ENCODE assay signal across 1 cellular context in genomic region chr1:16545682-16546095, GRCh38.
A peak's percentile ranks its signal among the peaks of the same experiment; 100 is the strongest.
TF ChIP-seq lines count a peak whose summit lies in the region.
"Not testable (repeated sequence)": the region's sequence is repeated elsewhere in the genome, so short reads cannot be mapped to it uniquely, and the experiment has no call there.

No MANE protein-coding gene starts in this region.

TF ChIP-seq in K562, 482 proteins besides CTCF, POLR2A, EP300 and RAD21 (continued from another document and continues in another):
- TF ChIP-seq ETV1 (tag; conservative IDR thresholded peaks at IDR 0.05; ENCODE audit: low read depth) (peak; percentile 66), POLR3G (IDR thresholded peaks at IDR 0.05; ENCODE audit: extremely low read depth, insufficient read length, insufficient replicate concordance) (peak; percentile 37), PHF20 (IDR thresholded peaks at IDR 0.05; ENCODE audit: partially characterized antibody) (peak; percentile 60), FOXK2 (conservative IDR thresholded peaks at IDR 0.05 in 1 of 2, IDR thresholded peaks at IDR 0.05 in 1 of 2; ENCODE audit: low read depth in 2 of 2) (peak in 1 of 2 experiments; percentile 82; a peak in 3 of 4 replicates), BRD9 (IDR thresholded peaks at IDR 0.05; ENCODE audit: low read depth, partially characterized antibody) (peak; percentile 98), GATAD2A (IDR thresholded peaks at IDR 0.05) (0 out of 2 replicates have a peak, but pooled peaks have one; percentile 50), CREB1 (IDR thresholded peaks at IDR 0.05) (peak; percentile 40; the same call in 1 of the 2 replicates), CREB1 (CRISPR knock-in tag; IDR thresholded peaks at IDR 0.05) (peak; percentile 18; the same call in 1 of the 2 replicates), ARNT (IDR thresholded peaks at IDR 0.05) (peak; percentile 28 to 89; a peak in 2 of 4 replicates), HDAC2 (IDR thresholded peaks at IDR 0.05) (0 out of 2 replicates have a peak, but pooled peaks have one; percentile 24), CTBP1 (IDR thresholded peaks at IDR 0.05; ENCODE audit: borderline replicate concordance) (peak; percentile 39; the same call in 1 of the 2 replicates), BCOR (IDR thresholded peaks at IDR 0.05) (0 out of 2 replicates have a peak, but pooled peaks have one; percentile 13), RNF2 (IDR thresholded peaks at IDR 0.05) (peak; percentile 51; the same call in 1 of the 2 replicates), NBN (IDR thresholded peaks at IDR 0.05; ENCODE audit: low read depth) (peak; percentile 56; the same call in 1 of the 2 replicates), ZNF589 (CRISPR knock-in tag; IDR thresholded peaks at IDR 0.05; ENCODE audit: low read depth) (0 out of 2 replicates have a peak, but pooled peaks have one; percentile 17), CHD2 (IDR thresholded peaks at IDR 0.05; ENCODE audit: low read depth, low read length) (0 out of 2 replicates have a peak, but pooled peaks have one; percentile 28), NFIC (IDR thresholded peaks at IDR 0.05) (peak; percentile 84), E2F8 (IDR thresholded peaks at IDR 0.05; ENCODE audit: low read depth, partially characterized antibody) (peak; percentile 35), CHAMP1 (IDR thresholded peaks at IDR 0.05) (0 out of 2 replicates have a peak, but pooled peaks have one; percentile 37), ZBTB8A (IDR thresholded peaks at IDR 0.05; ENCODE audit: partially characterized antibody) (peak; percentile 86), ZBTB40 (IDR thresholded peaks at IDR 0.05) (peak; percentile 87), ZBTB33 (CRISPR knock-in tag; IDR thresholded peaks at IDR 0.05) (peak; percentile 87), MYNN (IDR thresholded peaks at IDR 0.05) (0 out of 2 replicates have a peak, but pooled peaks have one; percentile 37), RB1 (IDR thresholded peaks at IDR 0.05; ENCODE audit: low read depth) (peak; percentile 70), ZBTB7A (IDR thresholded peaks at IDR 0.05; ENCODE audit: borderline replicate concordance, control insufficient read depth, low read depth, low read length) (peak; percentile 94), ARID3A (IDR thresholded peaks at IDR 0.05; ENCODE audit: borderline replicate concordance, low read depth, low read length) (peak; percentile 49; the same call in 1 of the 2 replicates), HMBOX1 (IDR thresholded peaks at IDR 0.05) (peak; percentile 73), ZNF592 (IDR thresholded peaks at IDR 0.05) (peak; percentile 91)
- TF ChIP-seq ZBTB40, MYNN (CRISPR knock-in tag; IDR thresholded peaks at IDR 0.05): not testable (repeated sequence)
